In genomic region chr5:59744531-59744992, GRCh38 we compare ENCODE assay signal across 8 cellular contexts.
DNase-seq lines count a peak whose midpoint lies in the region; ATAC-seq lines count a peak whose summit lies in the region.
"Had no signal": no experiment of that assay in that cellular context is flagged by ENCODE, and none has a peak within 500 bp of the region (broad histone marks: within the 10 kb centered on the region; RNA-seq: fewer than 3 reads in every experiment).

No MANE protein-coding gene starts in this region.

- peak overlapping the region in 1 of 2 donors; percentile 30 for H3K9ac ChIP-seq in stomach smooth muscle (ENCODE audit: low read length in 2 of 2)

- peak overlapping the region; percentile 46 for H3K27ac ChIP-seq in stomach smooth muscle (ENCODE audit: low read length)

- no peaks in the 10 kb centered on the region for H3K9me3 ChIP-seq in stomach smooth muscle (ENCODE audit: control insufficient read depth in 2 of 2, low read length in 2 of 2)

- no peak for ATAC-seq in HG03175 (IDR thresholded peaks at IDR 0.05; ENCODE audit: unreplicated experiment)

- H3K4me3 ChIP-seq in stomach smooth muscle (ENCODE audit: low read length in 2 of 2), result no peak overlapping the region

- DNase-seq in NCI-H1930 (lab: John Stamatoyannopoulos, UW), result peak; percentile 74 to 75
- DNase-seq in SW480 (ENCODE audit: low spot score), result peak; percentile 53
- peak; percentile 53 for DNase-seq in glomerular visceral epithelial cell (ENCODE audit: extremely low spot score)
- DNase-seq in activated CD4-positive, alpha-beta T cell treated with anti-CD3 and anti-CD28 coated beads, Interleukin-2, amount 50 U/mL, for 1 hour, result no peak
- no peak for DNase-seq in NCI-H1694 treated with DMSO at 0.1 percent for 48 hours (lab: John Stamatoyannopoulos, UW)
- DNase-seq: activated CD4-positive, alpha-beta T cell treated with anti-CD3 and anti-CD28 coated beads for 48 hours had no signal

- peaks cover 6% of the 10 kb centered on the region for H3K4me1 ChIP-seq in stomach smooth muscle (ENCODE audit: control insufficient read depth, insufficient read depth, low read length)

- H3K36me3 ChIP-seq in stomach smooth muscle (ENCODE audit: control insufficient read depth in 2 of 2, insufficient read depth in 2 of 2, low read length in 2 of 2), result no peaks in the 10 kb centered on the region

- H3K27me3 ChIP-seq in stomach smooth muscle (ENCODE audit: control insufficient read depth in 1 of 2, insufficient read depth in 2 of 2, low read length in 2 of 2), result no peaks in the 10 kb centered on the region

Comparison
In these comparisons a context has a peak if more than half of its experiments do, and no peak if none do; other contexts are left out.
1. DNase-seq: peak in NCI-H1930 (2 of 2), SW480 (single experiment) and glomerular visceral epithelial cell (single experiment); none in activated CD4-positive, alpha-beta T cell treated with anti-CD3 and anti-CD28 coated beads, Interleukin-2, amount 50 U/mL, for 1 hour (single experiment) and NCI-H1694 treated with DMSO at 0.1 percent for 48 hours (single experiment).